In the genomic region with DNA sequence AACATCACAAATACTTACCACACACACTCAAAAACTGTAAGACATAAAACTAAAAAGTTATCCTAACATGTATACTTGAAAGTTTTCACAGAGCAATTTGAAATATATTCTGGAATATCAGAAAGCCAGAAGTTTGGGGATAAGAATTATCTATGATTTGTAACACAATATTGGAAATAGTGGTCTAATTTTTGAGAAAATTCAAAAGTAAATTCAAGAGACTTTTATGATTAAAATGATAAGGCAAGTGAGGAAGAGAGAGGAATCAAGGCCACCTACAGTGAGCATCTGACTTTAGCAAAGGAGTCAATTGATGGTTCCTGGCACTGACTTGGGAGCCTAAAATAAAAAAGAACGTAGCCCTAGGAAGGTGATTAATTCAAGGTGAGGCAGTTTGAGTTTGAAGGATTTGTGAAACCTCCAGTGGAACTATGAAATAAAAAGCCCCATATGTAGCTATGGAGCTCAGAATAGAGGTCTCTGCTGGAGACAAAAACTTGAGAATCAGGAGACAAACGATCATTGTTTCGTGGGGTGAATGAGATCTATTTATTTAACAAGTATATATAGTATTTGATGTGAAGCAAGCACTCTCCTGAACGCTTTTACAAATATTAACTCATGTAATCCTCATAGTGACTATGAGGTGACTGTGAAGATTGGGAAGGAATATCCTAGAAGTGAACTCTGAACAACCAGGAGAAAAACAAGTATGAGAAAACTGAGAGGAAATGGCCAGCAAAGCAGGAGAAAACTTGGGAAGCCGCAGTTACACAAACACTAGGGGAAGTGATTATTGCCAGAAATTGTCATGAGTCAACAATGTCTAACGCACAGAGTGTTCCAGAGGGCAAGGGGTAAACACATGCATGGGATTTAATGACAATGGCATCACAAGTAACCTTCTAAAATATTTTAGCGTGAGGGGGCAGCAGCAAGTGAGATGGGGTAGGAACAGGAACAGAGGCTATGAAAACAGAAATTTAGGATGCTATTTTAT, we compare ENCODE assay signal across 8 cellular contexts. TPM values are rescaled to one million over a fixed set of nuclear protein-coding genes. Genes with fewer than 3 reads are reported as not detected.
DNase-seq lines count a peak whose midpoint lies in the region; ATAC-seq and TF ChIP-seq lines count a peak whose summit lies in the region.

No MANE protein-coding gene starts in this region.

- TF ChIP-seq POLR2A in IMR-90 (IDR thresholded peaks at IDR 0.05; ENCODE audit: low read depth, low read length) = no peak
- no peak for TF ChIP-seq POLR2A in right lobe of liver (IDR thresholded peaks at IDR 0.05)

- H3K4me2 ChIP-seq in IMR-90 (ENCODE audit: low read depth, low read length) = peak overlapping the region; percentile 20

- H3K36me3 ChIP-seq in IMR-90 (ENCODE audit: control insufficient read depth, insufficient read depth, low read length) (peaks cover 17% of the 10 kb centered on the region), right lobe of liver (no peaks in the 10 kb centered on the region)

- no peaks in the 10 kb centered on the region for H4K20me1 ChIP-seq in IMR-90 (ENCODE audit: insufficient read depth, low read length)

- H3K4ac ChIP-seq in IMR-90 (ENCODE audit: low read depth, low read length) = peak overlapping the region; percentile 48; the same call in 1 of the 2 replicates

- no peak overlapping the region for H3K4me3 Mint-ChIP-seq in type B pancreatic cell
- no peak overlapping the region for H3K4me3 Mint-ChIP-seq in natural killer cell treated with Interleukin-12 subunit alpha and Interleukin-12 subunit beta and Interleukin-15 and Interleukin-18, amount 100 ng/mL, for 72 hours

- H4K5ac ChIP-seq in IMR-90 (ENCODE audit: low read depth, low read length) = peak overlapping the region; percentile 73

- H3K27me3 Mint-ChIP-seq in type B pancreatic cell = no peaks in the 10 kb centered on the region
- no peaks in the 10 kb centered on the region for H3K27me3 Mint-ChIP-seq in natural killer cell treated with Interleukin-12 subunit alpha and Interleukin-12 subunit beta and Interleukin-15 and Interleukin-18, amount 100 ng/mL, for 72 hours

- peak overlapping the region; percentile 39; the same call in 1 of the 2 replicates for H3K23ac ChIP-seq in IMR-90 (ENCODE audit: low read depth, low read length)

- peaks cover 9 to 29% of the 10 kb centered on the region in 2 experiments for H3K79me1 ChIP-seq in IMR-90 (ENCODE audit: low read depth in 1 of 2, low read length in 2 of 2)

- H2AK5ac ChIP-seq in IMR-90 (ENCODE audit: low read depth, low read length) = peak overlapping the region; percentile 44; the same call in 1 of the 2 replicates

- no peak overlapping the region for H2AFZ ChIP-seq in IMR-90 (replicated peaks; ENCODE audit: low read length, poor library complexity)

- H3K4me3 ChIP-seq in IMR-90 (ENCODE audit: insufficient read depth, low read depth, low read length) (no peak overlapping the region), choroid plexus epithelial cell (ENCODE audit: low read depth, low read length) (no peak overlapping the region), right lobe of liver (peak overlapping the region in 1 of 3 donors; percentile 3)

- H4K91ac ChIP-seq in IMR-90 (ENCODE audit: insufficient read depth, low read depth, low read length) = peak overlapping the region; percentile 58; the same call in 1 of the 2 replicates

- H3K4me1 Mint-ChIP-seq in type B pancreatic cell (ENCODE audit: unreplicated experiment) = peaks cover 10% of the 10 kb centered on the region
- no peaks in the 10 kb centered on the region for H3K4me1 Mint-ChIP-seq in natural killer cell treated with Interleukin-12 subunit alpha and Interleukin-12 subunit beta and Interleukin-15 and Interleukin-18, amount 100 ng/mL, for 72 hours (ENCODE audit: low read depth in 2 of 2)

- H3K36me3 Mint-ChIP-seq in type B pancreatic cell = no peaks in the 10 kb centered on the region
- H3K36me3 Mint-ChIP-seq in natural killer cell treated with Interleukin-12 subunit alpha and Interleukin-12 subunit beta and Interleukin-15 and Interleukin-18, amount 100 ng/mL, for 72 hours = peaks cover 5% of the 10 kb centered on the region

- WGBS in IMR-90 (ENCODE audit: extremely low coverage in 2 of 2, insufficient read length in 1 of 2), 2 experiments = 40% methylated on average over 1 of the region's 7 CpGs; no CpG with 5 or more reads in 1 of the 2 experiments
- 11% methylated on average over 7 of the region's 7 CpGs for WGBS in right lobe of liver (ENCODE audit: insufficient coverage, low coverage, low lambda C conversion rate, missing lambda C conversion rate)

- H3K27me3 ChIP-seq in IMR-90 (ENCODE audit: control insufficient read depth, insufficient read depth, low read length) (no peaks in the 10 kb centered on the region), right lobe of liver (no peaks in the 10 kb centered on the region)

- dilution Hi-C loops in IMR-90 (cut with HindIII; ENCODE audit: low sequenced_read_pairs, unreplicated experiment) = no loop called here

- H3K27ac ChIP-seq in IMR-90 (ENCODE audit: insufficient read depth, low read length) (peak overlapping the region; percentile 71), right lobe of liver (peak overlapping the region; percentile 86 to 94 (median 93))

- in situ Hi-C loops in IMR-90 (cut with MboI; ENCODE audit: low sequenced_read_pairs) = no loop called here

- peak overlapping the region; percentile 86 for H2BK5ac ChIP-seq in IMR-90 (ENCODE audit: low read depth, low read length, poor library complexity, severe bottlenecking)

- BruUV-seq in IMR-90 (replicated peaks; lab: Mats Ljungman, UMichigan) = no TSS peak

- CTCF ChIA-PET in IMR-90 (lab: Yijun Ruan, JAX) = interaction anchor here (0.6 to 1.2 kb wide), 3 partner anchors 9 to 58 kb away, joined by 3 read pairs; no protein-coding TSS in a partner anchor

- DNase-seq in IMR-90 = peak; percentile 94
- peak; percentile 95 for DNase-seq in choroid plexus epithelial cell (ENCODE audit: low read depth)
- DNase-seq in right lobe of liver = peak in 1 of 3 donors; percentile 69
- no peak for DNase-seq in type B pancreatic cell (ENCODE audit: extremely low spot score, unreplicated experiment)
- no peak for DNase-seq in stimulated activated CD4-positive, alpha-beta T cell treated with anti-CD3 and anti-CD28 coated beads, Interleukin-2, amount 100 ng/mL, for 48 hours
- DNase-seq in natural killer cell treated with Interleukin-12 subunit alpha and Interleukin-12 subunit beta and Interleukin-15 and Interleukin-18, amount 100 ng/mL, for 72 hours (ENCODE audit: low spot score) = no peak
- DNase-seq in mesenteric fat pad (ENCODE audit: low spot score) = no peak

- H3K9me3 ChIP-seq in IMR-90 (ENCODE audit: control insufficient read depth, insufficient read depth, low read length) (no peaks in the 10 kb centered on the region), right lobe of liver (no peaks in the 10 kb centered on the region)

- TF ChIP-seq CTCF in IMR-90 (conservative IDR thresholded peaks at IDR 0.05; ENCODE audit: low read depth, low read length) (no peak), choroid plexus epithelial cell (conservative IDR thresholded peaks at IDR 0.05; ENCODE audit: low read depth, low read length) (no peak), right lobe of liver (IDR thresholded peaks at IDR 0.05) (no peak), type B pancreatic cell (conservative IDR thresholded peaks at IDR 0.05) (no peak)

- H2BK15ac ChIP-seq in IMR-90 (ENCODE audit: low read depth, low read length) = peak overlapping the region; percentile 66; the same call in 1 of the 3 replicates

- intact Hi-C loops in IMR-90 (cut with micrococcal nuclease) (loop anchor here (2.0 kb wide), 1 partner anchor 15 kb away; no protein-coding TSS in a partner anchor), right lobe of liver (cut with DNase I) (no loop called here)

- H3K9me1 ChIP-seq in IMR-90 (ENCODE audit: insufficient read depth, low read length) = no peaks in the 10 kb centered on the region

- H3K4me1 ChIP-seq in IMR-90 (ENCODE audit: control insufficient read depth, insufficient read depth, low read length) (peaks cover 11% of the 10 kb centered on the region), right lobe of liver (peaks cover 0 to 58% (median 14%) of the 10 kb centered on the region in 4 donors)

- H3K27ac Mint-ChIP-seq in type B pancreatic cell = peak overlapping the region; percentile 5
- no peak overlapping the region for H3K27ac Mint-ChIP-seq in natural killer cell treated with Interleukin-12 subunit alpha and Interleukin-12 subunit beta and Interleukin-15 and Interleukin-18, amount 100 ng/mL, for 72 hours

- H3K9ac ChIP-seq in IMR-90 (ENCODE audit: low read depth, low read length) = peak overlapping the region; percentile 35; the same call in 1 of the 2 replicates

- no peak overlapping the region for H2AK9ac ChIP-seq in IMR-90 (replicated peaks; ENCODE audit: low read depth, low read length, poor library complexity)

- peak overlapping the region; percentile 97 for H3K18ac ChIP-seq in IMR-90 (ENCODE audit: low read depth, low read length)

- ATAC-seq in IMR-90 (ENCODE audit: low read depth) (peak; percentile 87), right lobe of liver (peak; percentile 81 to 96 (median 88)), HG03442 (IDR thresholded peaks at IDR 0.05; ENCODE audit: unreplicated experiment) (no peak)
- no peak for ATAC-seq in natural killer cell treated with Interleukin-12 subunit alpha and Interleukin-12 subunit beta and Interleukin-15 and Interleukin-18, amount 100 ng/mL, for 72 hours

- H4K8ac ChIP-seq in IMR-90 (ENCODE audit: low read depth in 2 of 2, low read length in 2 of 2) = peak overlapping the region; percentile 7 to 79; a peak in 3 of 4 replicates

- TF ChIP-seq RAD21 in IMR-90 (IDR thresholded peaks at IDR 0.05; ENCODE audit: low read length) = no peak

- H2BK20ac ChIP-seq in IMR-90 (ENCODE audit: low read depth, low read length) = peak overlapping the region; percentile 16

- peak overlapping the region; percentile 63 for H3K56ac ChIP-seq in IMR-90 (ENCODE audit: extremely low read depth, insufficient read depth, low read length)

- POLR2A ChIA-PET in IMR-90 (lab: Charles Lee; ENCODE audit: unreplicated experiment) = no interaction called here

- no peaks in the 10 kb centered on the region for H3K9me3 Mint-ChIP-seq in type B pancreatic cell
- H3K9me3 Mint-ChIP-seq in natural killer cell treated with Interleukin-12 subunit alpha and Interleukin-12 subunit beta and Interleukin-15 and Interleukin-18, amount 100 ng/mL, for 72 hours = no peaks in the 10 kb centered on the region

- H2BK120ac ChIP-seq in IMR-90 (ENCODE audit: low read depth, low read length) = peak overlapping the region; percentile 77

- H3K14ac ChIP-seq in IMR-90 (replicated peaks; ENCODE audit: low read depth, low read length) = peak overlapping the region; percentile 53

RNA-seq across cellular contexts. Expression of a gene that starts 12.8 kb away (rescaled TPM):
- total RNA-seq in IMR-90 (2012; rRNA removed) (83.0 and 93.9 TPM in 2 replicates), right lobe of liver (100 to 1,000 TPM; 145 to 223 (median 189) TPM), type B pancreatic cell (ENCODE audit: low replicate concordance) (9.6 and 12.2 TPM in 2 replicates), mesenteric fat pad (66.8 TPM)
- polyA plus RNA-seq in IMR-90 (2012; rRNA removed) = 25.6 and 33.9 TPM in 2 replicates
- 5.4 and 6.5 TPM in 2 replicates for polyA plus RNA-seq in IMR-90 (2012; cell fraction: cytosol; rRNA removed)
- 2.1 and 22.1 TPM in 2 replicates for polyA plus RNA-seq in IMR-90 (2012; cell fraction: nucleus; rRNA removed; ENCODE audit: low replicate concordance)
- total RNA-seq in natural killer cell treated with Interleukin-12 subunit alpha and Interleukin-12 subunit beta and Interleukin-15 and Interleukin-18, amount 100 ng/mL, for 72 hours = 1 to 10 TPM in 1 of 2 donors, under 1 TPM in 1; 0.56 to 1.9 TPM

Comparison
In these comparisons a context has a peak if more than half of its experiments do, and no peak if none do; other contexts are left out.
1. ATAC-seq: peak in IMR-90 (single experiment) and right lobe of liver (4 of 4); none in HG03442 (single experiment) and natural killer cell treated with Interleukin-12 subunit alpha and Interleukin-12 subunit beta and Interleukin-15 and Interleukin-18, amount 100 ng/mL, for 72 hours (0 of 2).
2. DNase-seq: peak in IMR-90 (single experiment) and choroid plexus epithelial cell (single experiment); none in type B pancreatic cell (single experiment), stimulated activated CD4-positive, alpha-beta T cell treated with anti-CD3 and anti-CD28 coated beads, Interleukin-2, amount 100 ng/mL, for 48 hours (0 of 2), natural killer cell treated with Interleukin-12 subunit alpha and Interleukin-12 subunit beta and Interleukin-15 and Interleukin-18, amount 100 ng/mL, for 72 hours (single experiment) and mesenteric fat pad (single experiment).